9 cellular contexts compared by ENCODE assay signal in genomic region chr3:45034612-45035252, GRCh38. TPM values are rescaled to one million over a fixed set of nuclear protein-coding genes. Genes with fewer than 3 reads are reported as not detected.
DNase-seq lines count a peak whose midpoint lies in the region; FAIRE-seq and TF ChIP-seq lines count a peak whose summit lies in the region.
"Had no signal": no experiment of that assay in that cellular context is flagged by ENCODE, and none has a peak within 500 bp of the region (broad histone marks: within the 10 kb centered on the region; RNA-seq: fewer than 3 reads in every experiment).

No MANE protein-coding gene starts in this region.

- peak; percentile 80 for FAIRE-seq in GM12891 (lab: Jason Lieb, UNC)

- intact Hi-C loops in colonic mucosa (cut with DNase I) (loop anchor here (5.0 to 10.0 kb wide), 3 partner anchors 463 to 620 kb away; no protein-coding TSS in a partner anchor), posterior cingulate gyrus (cut with DNase I) (loop anchor here (5.0 kb wide), 1 partner anchor 623 kb away; no protein-coding TSS in a partner anchor)

- no peak for TF ChIP-seq POLR2A in GM12891 (IDR thresholded peaks at IDR 0.05; ENCODE audit: low read depth, low read length)
- no peak for TF ChIP-seq POLR2A in NB4 (IDR thresholded peaks at IDR 0.05; ENCODE audit: extremely low read depth, insufficient read length)

- no peak for DNase-seq in GM12891 (ENCODE audit: insufficient read length, low spot score)
- DNase-seq in NB4 (ENCODE audit: low read depth), result peak; percentile 95
- peak; percentile 62 for DNase-seq in colonic mucosa
- peak in 8 of 10 donors; percentile 33 to 89 (median 46) for DNase-seq in posterior cingulate gyrus
- no peak for DNase-seq in ACHN
- DNase-seq in inferior parietal cortex (ENCODE audit: extremely low spot score), result no peak
- DNase-seq in G401 (ENCODE audit: low spot score), result no peak
- DNase-seq in HT-29 (ENCODE audit: low spot score), result no peak

- TF ChIP-seq CTCF in NB4 (IDR thresholded peaks at IDR 0.05; ENCODE audit: low read depth, low read length) (no peak), colonic mucosa (IDR thresholded peaks at IDR 0.05) (no peak)

- no peaks in the 10 kb centered on the region for H3K36me3 ChIP-seq in colonic mucosa

- no peaks in the 10 kb centered on the region for H3K27me3 ChIP-seq in colonic mucosa

- H3K9me3 ChIP-seq in colonic mucosa, result no peaks in the 10 kb centered on the region

- peaks cover 8% of the 10 kb centered on the region for H3K4me1 ChIP-seq in colonic mucosa

- in situ Hi-C loops in ACHN (cut with HindIII; ENCODE audit: low pct_ligation_motif_present, low pct_unique_long_range_greater_than_20kb, low sequenced_read_pairs), result no loop called here
- in situ Hi-C loops in G401 (cut with HindIII; ENCODE audit: low sequenced_read_pairs), result no loop called here

- no peak overlapping the region for H3K27ac ChIP-seq in colonic mucosa

- H3K9ac ChIP-seq in colonic mucosa (ENCODE audit: low read depth in 2 of 2, low read length in 2 of 2), result peak overlapping the region; percentile 18 to 44

- H3K4me3 ChIP-seq in NB4 (ENCODE audit: low read depth, low read length) (peak overlapping the region; percentile 14), colonic mucosa (no peak overlapping the region)

TF ChIP-seq in GM12891, 5 proteins besides CTCF, POLR2A, EP300 and RAD21:
- no peak for TF ChIP-seq TAF1 (IDR thresholded peaks at IDR 0.05; ENCODE audit: low read depth, low read length)
- TF ChIP-seq SPI1 (IDR thresholded peaks at IDR 0.05; ENCODE audit: low read depth, low read length), result peak; percentile 81
- no peak for TF ChIP-seq POLR2AphosphoS5 (IDR thresholded peaks at IDR 0.05; ENCODE audit: low read depth, low read length)

RNA-seq across cellular contexts. Expression of gene CLEC3B, which starts 8.6 kb away (rescaled TPM):
- not detected for polyA plus RNA-seq in GM12891 (2012; ENCODE audit: low read depth, missing spikeins)
- 10 to 100 TPM in 1 of 2 donors, 1 to 10 TPM in 1; 9.6 to 28.9 TPM for total RNA-seq in colonic mucosa
- not detected in 2 replicates for total RNA-seq in G401 (2014; rRNA removed; shearing (Covaris generic))
- not detected in 2 replicates for total RNA-seq in HT-29 (2014; rRNA removed; shearing (Covaris generic))
- total RNA-seq: activated naive CD4-positive, alpha-beta T cell treated with anti-CD3 and anti-CD28 coated beads, Interleukin-2, amount 50 U/mL, for 72 hours had no signal

RNA-seq across cellular contexts. Expression of gene EXOSC7, which starts 58.7 kb away (rescaled TPM):
- 51.5 TPM for polyA plus RNA-seq in GM12891 (2012; ENCODE audit: low read depth, missing spikeins)
- total RNA-seq in colonic mucosa, result 10 to 100 TPM; 24.9 to 35.6 TPM
- 66.9 and 78.1 TPM in 2 replicates for total RNA-seq in G401 (2014; rRNA removed; shearing (Covaris generic))
- 35.2 and 45.8 TPM in 2 replicates for total RNA-seq in HT-29 (2014; rRNA removed; shearing (Covaris generic))

RNA-seq across cellular contexts. Expression of gene ZDHHC3, which starts 58.8 kb away (rescaled TPM):
- polyA plus RNA-seq in GM12891 (2012; ENCODE audit: low read depth, missing spikeins), result 18.5 TPM
- 100 to 1,000 TPM; 152 to 162 TPM for total RNA-seq in colonic mucosa
- total RNA-seq in G401 (2014; rRNA removed; shearing (Covaris generic)), result 93.2 and 98.2 TPM in 2 replicates
- 136 and 145 TPM in 2 replicates for total RNA-seq in HT-29 (2014; rRNA removed; shearing (Covaris generic))

Comparison
In these comparisons a context has a peak if more than half of its experiments do, and no peak if none do; other contexts are left out.
1. DNase-seq: peak in NB4 (single experiment), colonic mucosa (single experiment) and posterior cingulate gyrus (8 of 10); none in GM12891 (single experiment), ACHN (single experiment), inferior parietal cortex (single experiment), G401 (single experiment) and HT-29 (single experiment).
2. RNA of gene CLEC3B, which starts 8.6 kb away (total RNA-seq): 9.6 to 28.9 TPM in colonic mucosa; not detected in G401 and not detected in HT-29; every median in the first group is over 10 times any median in the second.